Comparison of ENCODE assay signal across 8 cellular contexts in genomic region chr3:124558898-124559649, GRCh38.
A peak's percentile ranks its signal among the peaks of the same experiment; 100 is the strongest.
DNase-seq lines count a peak whose midpoint lies in the region; ATAC-seq and TF ChIP-seq lines count a peak whose summit lies in the region.

No MANE protein-coding gene starts in this region.

- no peak overlapping the region for H2AFZ ChIP-seq in smooth muscle cell (ENCODE audit: low read depth)

- peak overlapping the region; percentile 40 for H3K4me2 ChIP-seq in smooth muscle cell

- H3K9me3 Mint-ChIP-seq in effector memory CD8-positive, alpha-beta T cell: no peaks in the 10 kb centered on the region
- no peaks in the 10 kb centered on the region for H3K9me3 Mint-ChIP-seq in progenitor cell of endocrine pancreas (ENCODE audit: low read depth)

- no peaks in the 10 kb centered on the region for H3K36me3 ChIP-seq in smooth muscle cell (ENCODE audit: low read depth)

- H3K9me3 ChIP-seq in smooth muscle cell (replicated peaks; ENCODE audit: low read depth): no peaks in the 10 kb centered on the region

- DNase-seq in AG09319 (ENCODE audit: extremely low read depth, low read depth): peak; percentile 81
- peak; percentile 96 for DNase-seq in NCI-H1105 treated with DMSO at 0.1 percent for 48 hours (lab: John Stamatoyannopoulos, UW)
- DNase-seq in anterior cingulate cortex (lab: John Stamatoyannopoulos, UW): peak in 55 of 58 donors; percentile 8 to 93 (median 68)
- DNase-seq in hypothalamus (lab: John Stamatoyannopoulos, UW): peak in 49 of 51 donors; percentile 5 to 82 (median 58)
- DNase-seq in smooth muscle cell (lab: John Stamatoyannopoulos, UW; ENCODE audit: unreplicated experiment): peak; percentile 58
- no peak for DNase-seq in effector memory CD8-positive, alpha-beta T cell
- DNase-seq in progenitor cell of endocrine pancreas (ENCODE audit: low spot score, unreplicated experiment): no peak

- H3K79me2 ChIP-seq in smooth muscle cell (ENCODE audit: low read depth): no peaks in the 10 kb centered on the region

- no peaks in the 10 kb centered on the region for H3K27me3 ChIP-seq in smooth muscle cell (ENCODE audit: low read depth)

- H3K4me3 Mint-ChIP-seq in effector memory CD8-positive, alpha-beta T cell: no peak overlapping the region
- H3K4me3 Mint-ChIP-seq in progenitor cell of endocrine pancreas (ENCODE audit: low read depth): no peak overlapping the region

- H4K20me1 ChIP-seq in smooth muscle cell (ENCODE audit: low read depth): no peaks in the 10 kb centered on the region

- peaks cover 3% of the 10 kb centered on the region for H3K4me1 ChIP-seq in smooth muscle cell (ENCODE audit: low read depth)

- H3K9ac ChIP-seq in smooth muscle cell (ENCODE audit: low read depth): no peak overlapping the region

- no peaks in the 10 kb centered on the region for H3K36me3 Mint-ChIP-seq in effector memory CD8-positive, alpha-beta T cell (ENCODE audit: insufficient read depth)
- H3K36me3 Mint-ChIP-seq in progenitor cell of endocrine pancreas (ENCODE audit: insufficient read depth): no peaks in the 10 kb centered on the region

- ATAC-seq in HG03571 (IDR thresholded peaks at IDR 0.05; ENCODE audit: unreplicated experiment): no peak
- no peak for ATAC-seq in effector memory CD8-positive, alpha-beta T cell (replicated peaks)

- H3K27me3 Mint-ChIP-seq in effector memory CD8-positive, alpha-beta T cell: peaks cover 42 to 83% of the 10 kb centered on the region in 2 donors
- H3K27me3 Mint-ChIP-seq in progenitor cell of endocrine pancreas: no peaks in the 10 kb centered on the region

- H3K4me1 Mint-ChIP-seq in effector memory CD8-positive, alpha-beta T cell (ENCODE audit: low read depth in 2 of 2): no peaks in the 10 kb centered on the region
- H3K4me1 Mint-ChIP-seq in progenitor cell of endocrine pancreas (ENCODE audit: low read depth): no peaks in the 10 kb centered on the region

- no peak overlapping the region for H3K4me3 ChIP-seq in smooth muscle cell

- H3K27ac ChIP-seq in smooth muscle cell (ENCODE audit: low read depth): peak overlapping the region; percentile 48

- 18% methylated on average over 7 of the region's 7 CpGs for WGBS in smooth muscle cell (ENCODE audit: low lambda C conversion rate)

- peaks cover 25% of the 10 kb centered on the region for H3F3A ChIP-seq in smooth muscle cell (ENCODE audit: low read depth)

- TF ChIP-seq CTCF in AG09319 (IDR thresholded peaks at IDR 0.05; ENCODE audit: low read depth, low read length) (no peak), smooth muscle cell (IDR thresholded peaks at IDR 0.05; ENCODE audit: borderline replicate concordance, insufficient read depth, poor library complexity, severe bottlenecking) (no peak), progenitor cell of endocrine pancreas (IDR thresholded peaks at IDR 0.05; ENCODE audit: unreplicated experiment) (no peak)

- H3K27ac Mint-ChIP-seq in effector memory CD8-positive, alpha-beta T cell: no peak overlapping the region
- H3K27ac Mint-ChIP-seq in progenitor cell of endocrine pancreas: no peak overlapping the region

Comparison
In these comparisons a context has a peak if more than half of its experiments do, and no peak if none do; other contexts are left out.
1. DNase-seq: peak in AG09319 (single experiment), NCI-H1105 treated with DMSO at 0.1 percent for 48 hours (single experiment), anterior cingulate cortex (55 of 58), hypothalamus (49 of 51) and smooth muscle cell (single experiment); none in effector memory CD8-positive, alpha-beta T cell (0 of 3) and progenitor cell of endocrine pancreas (single experiment).